8 cellular contexts compared by ENCODE assay signal in genomic region chr7:100428199-100428966, GRCh38. TPM values are rescaled to one million over a fixed set of nuclear protein-coding genes. Genes with fewer than 3 reads are reported as not detected.
A peak's percentile ranks its signal among the peaks of the same experiment; 100 is the strongest.
DNase-seq lines count a peak whose midpoint lies in the region; ATAC-seq, FAIRE-seq and TF ChIP-seq lines count a peak whose summit lies in the region.

A gene with protein sequence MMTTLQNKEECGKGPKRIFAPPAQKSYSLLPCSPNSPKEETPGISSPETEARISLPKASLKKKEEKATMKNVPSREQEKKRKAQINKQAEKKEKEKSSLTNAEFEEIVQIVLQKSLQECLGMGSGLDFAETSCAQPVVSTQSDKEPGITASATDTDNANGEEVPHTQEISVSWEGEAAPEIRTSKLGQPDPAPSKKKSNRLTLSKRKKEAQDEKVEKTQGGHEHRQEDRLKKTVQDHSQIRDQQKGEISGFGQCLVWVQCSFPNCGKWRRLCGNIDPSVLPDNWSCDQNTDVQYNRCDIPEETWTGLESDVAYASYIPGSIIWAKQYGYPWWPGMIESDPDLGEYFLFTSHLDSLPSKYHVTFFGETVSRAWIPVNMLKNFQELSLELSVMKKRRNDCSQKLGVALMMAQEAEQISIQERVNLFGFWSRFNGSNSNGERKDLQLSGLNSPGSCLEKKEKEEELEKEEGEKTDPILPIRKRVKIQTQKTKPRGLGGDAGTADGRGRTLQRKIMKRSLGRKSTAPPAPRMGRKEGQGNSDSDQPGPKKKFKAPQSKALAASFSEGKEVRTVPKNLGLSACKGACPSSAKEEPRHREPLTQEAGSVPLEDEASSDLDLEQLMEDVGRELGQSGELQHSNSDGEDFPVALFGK (minus strand): TSS chr7:100428703. CDS start chr7:100420649, 8,054 bp downstream.

- peak within 1 kb of the TSS; percentile 99 for H2BK5ac ChIP-seq in H1 (ENCODE audit: low read depth, low read length)

- TF ChIP-seq RAD21 in H1 (IDR thresholded peaks at IDR 0.05 in 1 of 2, conservative IDR thresholded peaks at IDR 0.05 in 1 of 2; ENCODE audit: low read depth in 2 of 2, low read length in 2 of 2), result no peak

- H3K27ac ChIP-seq in H1 (ENCODE audit: low read depth, low read length), result peak within 1 kb of the TSS; percentile 96

- peaks cover 8% of the 10 kb centered on the region; the same call in 1 of the 2 replicates for H3K23me2 ChIP-seq in H1 (ENCODE audit: low read depth, low read length)

- H3K36me3 ChIP-seq in H1 (ENCODE audit: control insufficient read depth in 2 of 4, insufficient read depth in 4 of 4, low read length in 3 of 4), result peaks cover 2 to 26% (median 7%) of the 10 kb centered on the region in 4 experiments; a peak in 5 of 8 replicates

- peaks cover 5 to 8% of the 10 kb centered on the region in 2 experiments for H4K20me1 ChIP-seq in H1 (replicated peaks in 1 of 2; ENCODE audit: control insufficient read depth in 1 of 2, insufficient read depth in 2 of 2, low read length in 2 of 2)

- peaks cover 0 to 6% (median 6%) of the 10 kb centered on the region in 4 experiments; a peak in 4 of 7 replicates for H3K27me3 ChIP-seq in H1 (replicated peaks in 1 of 4; ENCODE audit: control insufficient read depth in 3 of 4, extremely low read depth in 1 of 4, insufficient read depth in 3 of 4, low read length in 3 of 4)

- H2AFZ ChIP-seq in H1 (ENCODE audit: low read length), result 0 out of 2 replicates have a peak within 1 kb of the TSS, but pooled peaks have one; percentile 47

- CTCF ChIA-PET in activated CD8-positive, alpha-beta memory T cell treated with anti-CD3 and anti-CD28 coated beads, Interleukin-2, amount 10 ng/mL, durations not matched to agents 7 days and 5 days (lab: Charles Lee), result interaction anchor here (0.6 to 4.7 kb wide), 11 partner anchors 13 to 298 kb away, joined by 3 to 22 read pairs (median 4); no protein-coding TSS in a partner anchor
- CTCF ChIA-PET in H1 (lab: Charles Lee; ENCODE audit: partially characterized antibody), result interaction anchor here (1.0 to 1.7 kb wide), 6 partner anchors 9 to 156 kb away, joined by 3 to 4 read pairs (median 3); no protein-coding TSS in a partner anchor

- peaks cover 36% of the 10 kb centered on the region for H3K4me1 Mint-ChIP-seq in activated CD8-positive, alpha-beta memory T cell treated with anti-CD3 and anti-CD28 coated beads, Interleukin-2, amount 10 ng/mL, durations not matched to agents 7 days and 5 days
- peaks cover 19% of the 10 kb centered on the region for H3K4me1 Mint-ChIP-seq in memory B cell

- H3K9me3 Mint-ChIP-seq in activated CD8-positive, alpha-beta memory T cell treated with anti-CD3 and anti-CD28 coated beads, Interleukin-2, amount 10 ng/mL, durations not matched to agents 7 days and 5 days (ENCODE audit: low read depth), result no peaks in the 10 kb centered on the region
- H3K9me3 Mint-ChIP-seq in memory B cell, result no peaks in the 10 kb centered on the region

- peaks cover 9% of the 10 kb centered on the region for H3K27me3 Mint-ChIP-seq in activated CD8-positive, alpha-beta memory T cell treated with anti-CD3 and anti-CD28 coated beads, Interleukin-2, amount 10 ng/mL, durations not matched to agents 7 days and 5 days
- H3K27me3 Mint-ChIP-seq in memory B cell, result no peaks in the 10 kb centered on the region

- H4K8ac ChIP-seq in H1 (ENCODE audit: extremely low read depth, insufficient read depth, low read length), result peak within 1 kb of the TSS; percentile 98

- H3K56ac ChIP-seq in H1 (replicated peaks; ENCODE audit: insufficient read length, low read depth, low read length), result peak within 1 kb of the TSS; percentile 99

- peak within 1 kb of the TSS; percentile 98 for H4K91ac ChIP-seq in H1 (replicated peaks; ENCODE audit: insufficient read length, low read length)

- H3K9me3 ChIP-seq in H1 (ENCODE audit: insufficient read depth in 2 of 2, low read depth in 1 of 2, low read length in 1 of 2), result peaks cover 0 to 6% of the 10 kb centered on the region in 2 experiments; a peak in 1 of 4 replicates

- H3K14ac ChIP-seq in H1 (ENCODE audit: insufficient read length), result no peak within 1 kb of the TSS

- H2BK120ac ChIP-seq in H1 (replicated peaks; ENCODE audit: low read depth, low read length), result peak within 1 kb of the TSS; percentile 93

- no peak within 1 kb of the TSS for H3K23ac ChIP-seq in H1 (ENCODE audit: insufficient read length)

- peak within 1 kb of the TSS; percentile 88; the same call in 1 of the 2 replicates for H2BK15ac ChIP-seq in H1 (ENCODE audit: low read length)

- H3K4me3 ChIP-seq in H1 (ENCODE audit: extremely low read depth in 1 of 4, insufficient read depth in 2 of 4, low read depth in 3 of 4, low read length in 4 of 4), result peak within 1 kb of the TSS; percentile 73 to 85 (median 80)

- peak within 1 kb of the TSS; percentile 78 to 97 (median 90) for H3K9ac ChIP-seq in H1 (replicated peaks in 1 of 4; ENCODE audit: extremely low read depth in 1 of 4, low read depth in 3 of 4, low read length in 3 of 4)

- DNase-seq in CMK (ENCODE audit: low read depth) (peak; percentile 94), HT1080 (ENCODE audit: low read depth) (peak; percentile 95), NOMO-1 (lab: John Stamatoyannopoulos, UW; ENCODE audit: unreplicated experiment in 2 of 2) (peak; percentile 99), H1 (ENCODE audit: low read depth in 1 of 2, low spot score in 2 of 2) (peak; percentile 90 to 96), memory B cell (ENCODE audit: low spot score in 2 of 2) (peak; percentile 95 to 99)
- DNase-seq in activated CD8-positive, alpha-beta memory T cell treated with anti-CD3 and anti-CD28 coated beads, Interleukin-2, amount 10 ng/mL, durations not matched to agents 7 days and 5 days, result peak; percentile 98
- peak; percentile 95 for DNase-seq in stimulated activated CD8-positive, alpha-beta memory T cell treated with anti-CD3 and anti-CD28 coated beads, Interleukin-12 subunit alpha, Interleukin-12 subunit beta, amount 100 ng/mL, for 1 hour (ENCODE audit: low read depth)

- ATAC-seq in GM21360 (IDR thresholded peaks at IDR 0.05; ENCODE audit: unreplicated experiment), result peak; percentile 33
- ATAC-seq in activated CD8-positive, alpha-beta memory T cell treated with anti-CD3 and anti-CD28 coated beads, Interleukin-2, amount 10 ng/mL, durations not matched to agents 7 days and 5 days, result peak; percentile 59
- ATAC-seq in memory B cell (ENCODE audit: low read depth), result peak; percentile 56

- WGBS in H1 (ENCODE audit: extremely low coverage in 1 of 2, insufficient coverage in 1 of 2, insufficient read length in 1 of 2, insufficient replicate concordance in 2 of 2, low coverage in 1 of 2, low lambda C conversion rate in 2 of 2, missing lambda C conversion rate in 1 of 2), 2 experiments, result 3% methylated on average over 43 of the region's 66 CpGs; no CpG with 5 or more reads in 1 of the 2 experiments

- TF ChIP-seq POLR2A in H1 (IDR thresholded peaks at IDR 0.05; ENCODE audit: control extremely low read depth in 1 of 2, low read depth in 2 of 2, low read length in 2 of 2), result peak in 1 of 2 experiments; percentile 86; a peak in 2 of 3 replicates

- H3K4me2 ChIP-seq in H1 (ENCODE audit: insufficient read depth in 1 of 2, low read depth in 2 of 2, low read length in 2 of 2), result peak within 1 kb of the TSS; percentile 84 to 88

- H3K36me3 Mint-ChIP-seq in activated CD8-positive, alpha-beta memory T cell treated with anti-CD3 and anti-CD28 coated beads, Interleukin-2, amount 10 ng/mL, durations not matched to agents 7 days and 5 days, result peaks cover 17% of the 10 kb centered on the region
- peaks cover 1% of the 10 kb centered on the region for H3K36me3 Mint-ChIP-seq in memory B cell

- H3K79me2 ChIP-seq in H1 (ENCODE audit: control insufficient read depth in 1 of 2, insufficient read depth in 2 of 2, low read length in 2 of 2), result peaks cover 0 to 30% of the 10 kb centered on the region in 2 experiments; a peak in 3 of 4 replicates

- H3K18ac ChIP-seq in H1 (ENCODE audit: extremely low read depth, low read length), result peak within 1 kb of the TSS; percentile 99

- peak within 1 kb of the TSS; percentile 97 for H4K5ac ChIP-seq in H1 (ENCODE audit: insufficient read length, low read depth, low read length)

- TF ChIP-seq CTCF in H1 (IDR thresholded peaks at IDR 0.05; ENCODE audit: control extremely low read depth in 1 of 3, insufficient read depth in 1 of 3, low read depth in 1 of 3, low read length in 3 of 3), result 0 out of 4 replicates have a peak, but pooled peaks of 1 of the 3 experiments have one; percentile 6

- H3K79me1 ChIP-seq in H1 (ENCODE audit: low read depth, low read length), result peaks cover 2% of the 10 kb centered on the region

- H3K4me3 Mint-ChIP-seq in activated CD8-positive, alpha-beta memory T cell treated with anti-CD3 and anti-CD28 coated beads, Interleukin-2, amount 10 ng/mL, durations not matched to agents 7 days and 5 days, result peak within 1 kb of the TSS; percentile 97
- peak within 1 kb of the TSS; percentile 97 for H3K4me3 Mint-ChIP-seq in memory B cell

- TF ChIP-seq EP300 in H1 (IDR thresholded peaks at IDR 0.05; ENCODE audit: borderline replicate concordance in 1 of 2, low read depth in 2 of 2, low read length in 2 of 2), result no peak

- FAIRE-seq in H1 (lab: Jason Lieb, UNC), result peak; percentile 57

- H2BK20ac ChIP-seq in H1 (ENCODE audit: low read length), result no peak within 1 kb of the TSS

- peak within 1 kb of the TSS; percentile 83; the same call in 1 of the 2 replicates for H2AK5ac ChIP-seq in H1 (ENCODE audit: low read depth, low read length)

- peak within 1 kb of the TSS; percentile 97 for H3K4ac ChIP-seq in H1 (replicated peaks; ENCODE audit: insufficient read length, low read depth, low read length)

- POLR2A ChIA-PET in H1 (lab: Charles Lee; ENCODE audit: partially characterized antibody), result interaction anchor here (0.5 to 4.2 kb wide), 63 partner anchors 9 to 429 kb away, joined by 3 to 81 read pairs (median 5); partner anchors contain the start of genes ACTL6B, AP4M1, GAL3ST4 and MBLAC1

- peak within 1 kb of the TSS; percentile 100 for H3K27ac Mint-ChIP-seq in activated CD8-positive, alpha-beta memory T cell treated with anti-CD3 and anti-CD28 coated beads, Interleukin-2, amount 10 ng/mL, durations not matched to agents 7 days and 5 days
- H3K27ac Mint-ChIP-seq in memory B cell, result peak within 1 kb of the TSS; percentile 100

- peaks cover 0 to 16% (median 8%) of the 10 kb centered on the region in 4 experiments; a peak in 6 of 7 replicates for H3K4me1 ChIP-seq in H1 (replicated peaks in 1 of 4; ENCODE audit: control insufficient read depth in 3 of 4, insufficient read depth in 4 of 4, low read length in 3 of 4)

- peak within 1 kb of the TSS; percentile 100 for H2BK12ac ChIP-seq in H1 (ENCODE audit: low read depth, low read length)

RNA-seq across cellular contexts. Expression of the gene that starts here (rescaled TPM):
- total RNA-seq in HT1080 (2014; rRNA removed; shearing (Covaris generic)), result 1.0 and 1.1 TPM in 2 replicates
- 0.76 and 0.95 TPM in 2 replicates for polyA plus RNA-seq in HT1080 (2015; cell fraction: cytosol; rRNA removed)
- polyA plus RNA-seq in HT1080 (2015; cell fraction: nucleus; rRNA removed), result 1.9 and 3.5 TPM in 2 replicates
- 1 to 10 TPM; 2.6 to 3.3 TPM for total RNA-seq in activated CD8-positive, alpha-beta memory T cell treated with anti-CD3 and anti-CD28 coated beads, Interleukin-2, amount 10 ng/mL, durations not matched to agents 7 days and 5 days
- 1.4 and 2.7 TPM in 2 replicates for total RNA-seq in H1 (2021; fragmentation: NEBNext Ultra II Directional; extraction: Animal tissue kit (Norgen Biotek cat#: 25700))
- 0.51 and 0.75 TPM in 2 replicates for polyA plus RNA-seq in H1 (2011; rRNA removed)
- 1.5 TPM for polyA plus RNA-seq in H1 (2011; cell fraction: cytosol; rRNA removed)
- 2.8 TPM for polyA plus RNA-seq in H1 (2011; cell fraction: nucleus; rRNA removed)
- polyA plus RNA-seq in H1 (2012, experiment 1 of 2), result 1.0 to 2.7 TPM (median 1.6 TPM) in 4 replicates
- 0.33 TPM for polyA plus RNA-seq in H1 (2012, experiment 2 of 2)
- 2.0 TPM for polyA plus RNA-seq in H1 (2013, experiment 1 of 2)
- polyA plus RNA-seq in H1 (2013, experiment 2 of 2), result 1.5 TPM
- 0.29 and 0.69 TPM in 2 replicates for polyA minus RNA-seq in H1 (2011; rRNA and poly(A)+ RNA removed)
- polyA minus RNA-seq in H1 (2011; cell fraction: cytosol; rRNA and poly(A)+ RNA removed), result not detected
- 1.3 TPM for polyA minus RNA-seq in H1 (2011; cell fraction: nucleus; rRNA and poly(A)+ RNA removed)

Comparison
In these comparisons a context has a peak if more than half of its experiments do, and no peak if none do; other contexts are left out.
1. Peak in every context shown above with its lines: DNase-seq, ATAC-seq, H3K4me3 ChIP-seq and H3K27ac ChIP-seq.